22 cellular contexts compared by ENCODE assay signal in genomic region chr6:3221579-3221978, GRCh38. TPM values are rescaled to one million over a fixed set of nuclear protein-coding genes. Genes with fewer than 3 reads are reported as not detected.
"Had no signal": no experiment of that assay in that cellular context is flagged by ENCODE, and none has a peak within 500 bp of the region (broad histone marks: within the 10 kb centered on the region; RNA-seq: fewer than 3 reads in every experiment).

No MANE protein-coding gene starts in this region.

- H3K27ac Mint-ChIP-seq: activated B cell treated with CpG ODN at 0.5 μM for 24 hours; activated CD4-positive, alpha-beta memory T cell treated with anti-CD3 and anti-CD28 coated beads for 36 hours; activated CD4-positive, alpha-beta T cell treated with anti-CD3 and anti-CD28 coated beads, Interleukin-2, amount 10 ng/mL, durations not matched to agents 7 days and 5 days; activated naive CD8-positive, alpha-beta T cell; activated T-helper 1 cell treated with anti-CD3 and anti-CD28 coated beads, Interleukin-12 subunit alpha, Interleukin-12 subunit beta, Interleukin-2, Interleukin-4 antibody, amounts not matched to agents 30 ng/mL and 10 ng/mL and 1 ng/mL, durations not matched to agents 14 hours and 24 hours and 36 hours; IgD-negative memory B cell; T-helper 17 cell had no signal

- DNase-seq: activated B cell treated with CpG ODN at 0.5 μM for 24 hours; activated CD4-positive, alpha-beta memory T cell treated with anti-CD3 and anti-CD28 coated beads for 36 hours; activated CD4-positive, alpha-beta T cell treated with anti-CD3 and anti-CD28 coated beads, Interleukin-2, amount 10 ng/mL, durations not matched to agents 7 days and 5 days; activated CD8-positive, alpha-beta memory T cell treated with anti-CD3 and anti-CD28 coated beads, Interleukin-2, amount 50 U/mL, for 4 hours; activated effector memory CD4-positive, alpha-beta T cell treated with anti-CD3 and anti-CD28 coated beads, Interleukin-2, amount 50 U/mL, for 16 hours; activated naive CD4-positive, alpha-beta T cell treated with Interleukin-2 at 50 U/mL for 16 hours; aorta; central memory CD4-positive, alpha-beta T cell; KG1; NCI-H1105; NCI-H1436; NCI-H1694 treated with DMSO at 0.1 percent for 48 hours; NCI-H345; NCI-H510A; NCI-H526 treated with DMSO at 0.1 percent for 48 hours; NCI-H82; SIG-M5; T-helper 17 cell; T-helper 9 cell had no signal

- H3K4me1 Mint-ChIP-seq: T-helper 17 cell had no signal

- ATAC-seq: T-helper 17 cell had no signal

- H3K9me3 Mint-ChIP-seq: activated B cell treated with CpG ODN at 0.5 μM for 24 hours had no signal

- H3K4me3 Mint-ChIP-seq: activated B cell treated with CpG ODN at 0.5 μM for 24 hours; activated CD4-positive, alpha-beta memory T cell treated with anti-CD3 and anti-CD28 coated beads for 36 hours; activated CD4-positive, alpha-beta T cell treated with anti-CD3 and anti-CD28 coated beads, Interleukin-2, amount 10 ng/mL, durations not matched to agents 7 days and 5 days; activated naive CD8-positive, alpha-beta T cell; activated T-helper 1 cell treated with anti-CD3 and anti-CD28 coated beads, Interleukin-12 subunit alpha, Interleukin-12 subunit beta, Interleukin-2, Interleukin-4 antibody, amounts not matched to agents 30 ng/mL and 10 ng/mL and 1 ng/mL, durations not matched to agents 14 hours and 24 hours and 36 hours; IgD-negative memory B cell; T-helper 17 cell had no signal

- H3K36me3 Mint-ChIP-seq: activated CD4-positive, alpha-beta memory T cell treated with anti-CD3 and anti-CD28 coated beads for 36 hours had no signal

RNA-seq across cellular contexts. Expression of gene TUBB2B, which starts 5.9 kb away (rescaled TPM):
- total RNA-seq: activated B cell treated with CpG ODN at 0.5 μM for 24 hours; activated CD4-positive, alpha-beta T cell treated with anti-CD3 and anti-CD28 coated beads, Interleukin-2, amount 10 ng/mL, durations not matched to agents 7 days and 5 days had no signal
